Comparison of ENCODE assay signal across 13 cellular contexts in genomic region chr6:4607793-4608192, GRCh38.
DNase-seq lines count a peak whose midpoint lies in the region; TF ChIP-seq lines count a peak whose summit lies in the region.
"Had no signal": no experiment of that assay in that cellular context is flagged by ENCODE, and none has a peak within 500 bp of the region (broad histone marks: within the 10 kb centered on the region; RNA-seq: fewer than 3 reads in every experiment).

No MANE protein-coding gene starts in this region.

- CTCF ChIA-PET in MCF 10A (lab: Yijun Ruan, JAX): no interaction called here

- BruUV-seq in MCF 10A (replicated peaks; lab: Mats Ljungman, UMichigan): no TSS peak

- intact Hi-C loops in breast epithelium (cut with DNase I; ENCODE audit: low total_unique reads): no loop called here
- intact Hi-C loops in MCF 10A (cut with micrococcal nuclease): no loop called here
- intact Hi-C loops in spleen (cut with DNase I; ENCODE audit: low total_unique reads): no loop called here

- H3K9me3 ChIP-seq in breast epithelium (no peaks in the 10 kb centered on the region), spleen (no peaks in the 10 kb centered on the region)
- H3K9me3 ChIP-seq: MG63 had no signal

- H3K36me3 ChIP-seq in breast epithelium (no peaks in the 10 kb centered on the region), spleen (no peaks in the 10 kb centered on the region)
- H3K36me3 ChIP-seq: MG63 had no signal

- no peak overlapping the region for H3K4me3 Mint-ChIP-seq in MCF 10A (ENCODE audit: unreplicated experiment)
- H3K4me3 Mint-ChIP-seq: activated T-cell treated with anti-CD3 and anti-CD28 coated beads, Interleukin-2, amount 50 U/mL, for 4 hours had no signal

- H3K4me1 ChIP-seq in breast epithelium: peaks cover 0 to 13% of the 10 kb centered on the region in 2 donors
- H3K4me1 ChIP-seq in spleen: peaks cover 0 to 34% (median 5%) of the 10 kb centered on the region in 6 donors

- peak overlapping the region; percentile 73 to 83 for H3K27ac ChIP-seq in breast epithelium
- no peak overlapping the region for H3K27ac ChIP-seq in coronary artery
- H3K27ac ChIP-seq in spleen: peak overlapping the region in 2 of 8 donors; percentile 11 to 35

- DNase-seq in breast epithelium (ENCODE audit: low spot score in 2 of 2) (no peak), MCF 10A (ENCODE audit: unreplicated experiment) (no peak), coronary artery (ENCODE audit: low spot score) (no peak), pons (ENCODE audit: low spot score) (peak; percentile 57), spleen (no peak), DMS114 treated with DMSO at 0.1 percent for 48 hours (lab: John Stamatoyannopoulos, UW; ENCODE audit: unreplicated experiment) (no peak), NCI-H82 (lab: John Stamatoyannopoulos, UW) (no peak), NCI-H187 treated with DMSO at 0.1 percent for 48 hours (lab: John Stamatoyannopoulos, UW) (no peak)
- DNase-seq: activated T-cell treated with anti-CD3 and anti-CD28 coated beads, Interleukin-2, amount 50 U/mL, for 4 hours; DMS153; NCI-H2171 treated with DMSO at 0.1 percent for 48 hours had no signal

- no peak for TF ChIP-seq POLR2A in breast epithelium (IDR thresholded peaks at IDR 0.05)
- TF ChIP-seq POLR2A in spleen (IDR thresholded peaks at IDR 0.05): no peak

- H3K4me1 Mint-ChIP-seq in MCF 10A (ENCODE audit: insufficient read depth, unreplicated experiment): peaks cover 28% of the 10 kb centered on the region

- H3K27ac Mint-ChIP-seq in MCF 10A (ENCODE audit: low read depth, unreplicated experiment): no peak overlapping the region

- H3K4me3 ChIP-seq in breast epithelium (peak overlapping the region in 1 of 3 donors; percentile 54), coronary artery (peak overlapping the region; percentile 11), spleen (peak overlapping the region in 1 of 8 donors; percentile 22)
- H3K4me3 ChIP-seq: MG63 had no signal

- H3K36me3 Mint-ChIP-seq in MCF 10A (ENCODE audit: insufficient read depth, unreplicated experiment): peaks cover 4% of the 10 kb centered on the region
- H3K36me3 Mint-ChIP-seq: naive thymus-derived CD8-positive, alpha-beta T cell had no signal

- TF ChIP-seq CTCF in breast epithelium (IDR thresholded peaks at IDR 0.05) (no peak), MCF 10A (IDR thresholded peaks at IDR 0.05; ENCODE audit: unreplicated experiment) (no peak), coronary artery (IDR thresholded peaks at IDR 0.05) (no peak), spleen (IDR thresholded peaks at IDR 0.05 in 8 of 11, conservative IDR thresholded peaks at IDR 0.05 in 3 of 11) (no peak)

- 45 to 67% (median 46%) methylated on average over 6 of the region's 6 CpGs for WGBS in spleen, 5 donors

- H3K9me3 Mint-ChIP-seq in MCF 10A (ENCODE audit: unreplicated experiment): no peaks in the 10 kb centered on the region
- H3K9me3 Mint-ChIP-seq: activated T-cell treated with anti-CD3 and anti-CD28 coated beads, Interleukin-2, amount 50 U/mL, for 4 hours; naive thymus-derived CD8-positive, alpha-beta T cell had no signal

- H3K27me3 ChIP-seq in breast epithelium: no peaks in the 10 kb centered on the region
- H3K27me3 ChIP-seq in spleen (replicated peaks in 1 of 7): peaks cover 0 to 5% (median 0%) of the 10 kb centered on the region in 7 donors
- H3K27me3 ChIP-seq: MG63 had no signal

- POLR2A ChIA-PET in MCF 10A (lab: Yijun Ruan, JAX): interaction anchor here (0.8 to 1.4 kb wide), 3 partner anchors 10 to 327 kb away, joined by 3 to 5 read pairs (median 3); no protein-coding TSS in a partner anchor

- H3K27me3 Mint-ChIP-seq in MCF 10A (ENCODE audit: insufficient read depth, unreplicated experiment): no peaks in the 10 kb centered on the region

Comparison
In these comparisons a context has a peak if more than half of its experiments do, and no peak if none do; other contexts are left out.
1. H3K27ac ChIP-seq: peak in breast epithelium (2 of 2); none in coronary artery (0 of 2).